In genomic region chr14:78448483-78449094, GRCh38 we compare ENCODE assay signal across 8 cellular contexts.
DNase-seq lines count a peak whose midpoint lies in the region; ATAC-seq, FAIRE-seq and TF ChIP-seq lines count a peak whose summit lies in the region.

No MANE protein-coding gene starts in this region.

- ATAC-seq in HG03045 (IDR thresholded peaks at IDR 0.05; ENCODE audit: unreplicated experiment), result peak; percentile 77

- peak; percentile 91 for FAIRE-seq in GM12892 (lab: Jason Lieb, UNC)

- H3K27me3 Mint-ChIP-seq in activated naive CD4-positive, alpha-beta T cell treated with anti-CD3 and anti-CD28 coated beads, Interleukin-2, amount 10 ng/mL, durations not matched to agents 7 days and 5 days, result no peaks in the 10 kb centered on the region

- no peaks in the 10 kb centered on the region for H3K4me1 Mint-ChIP-seq in activated naive CD4-positive, alpha-beta T cell treated with anti-CD3 and anti-CD28 coated beads, Interleukin-2, amount 10 ng/mL, durations not matched to agents 7 days and 5 days

- H3K4me3 ChIP-seq in BJ (ENCODE audit: low read depth, low read length), result no peak overlapping the region
- H3K4me3 ChIP-seq in iPS DF 6.9 (ENCODE audit: low read length), result no peak overlapping the region

- H3K27ac ChIP-seq in iPS DF 6.9 (ENCODE audit: low read length), result no peak overlapping the region

- CTCF ChIA-PET in BJ (lab: Yijun Ruan, JAX), result interaction anchor here (0.7 to 1.5 kb wide), 13 partner anchors 9 to 275 kb away, joined by 3 to 13 read pairs (median 3); no protein-coding TSS in a partner anchor
- CTCF ChIA-PET in activated naive CD4-positive, alpha-beta T cell treated with anti-CD3 and anti-CD28 coated beads, Interleukin-2, amount 10 ng/mL, durations not matched to agents 7 days and 5 days (lab: Charles Lee), result interaction anchor here (0.6 to 1.2 kb wide), 5 partner anchors 30 to 253 kb away, joined by 3 to 7 read pairs (median 3); no protein-coding TSS in a partner anchor

- no peak overlapping the region for H3K27ac Mint-ChIP-seq in activated naive CD4-positive, alpha-beta T cell treated with anti-CD3 and anti-CD28 coated beads, Interleukin-2, amount 10 ng/mL, durations not matched to agents 7 days and 5 days

- no peak overlapping the region for H3K4me3 Mint-ChIP-seq in activated naive CD4-positive, alpha-beta T cell treated with anti-CD3 and anti-CD28 coated beads, Interleukin-2, amount 10 ng/mL, durations not matched to agents 7 days and 5 days

- peak; percentile 46 for TF ChIP-seq CTCF in BJ (IDR thresholded peaks at IDR 0.05; ENCODE audit: insufficient read depth, low read depth, low read length)

- no peak for TF ChIP-seq POLR2A in GM12892 (IDR thresholded peaks at IDR 0.05; ENCODE audit: low read depth, low read length)

- H3K9me3 Mint-ChIP-seq in activated naive CD4-positive, alpha-beta T cell treated with anti-CD3 and anti-CD28 coated beads, Interleukin-2, amount 10 ng/mL, durations not matched to agents 7 days and 5 days, result no peaks in the 10 kb centered on the region

- WGBS in iPS DF 6.9 (ENCODE audit: insufficient coverage, insufficient read length), result no CpG with 5 or more reads among the region's 10 CpGs

- H3K27me3 ChIP-seq in BJ (ENCODE audit: control insufficient read depth, insufficient read depth, low read length) (no peaks in the 10 kb centered on the region), iPS DF 6.9 (ENCODE audit: control insufficient read depth, insufficient read depth, low read length) (no peaks in the 10 kb centered on the region)

- H3K36me3 Mint-ChIP-seq in activated naive CD4-positive, alpha-beta T cell treated with anti-CD3 and anti-CD28 coated beads, Interleukin-2, amount 10 ng/mL, durations not matched to agents 7 days and 5 days, result no peaks in the 10 kb centered on the region

- no peaks in the 10 kb centered on the region for H3K9me3 ChIP-seq in iPS DF 6.9 (ENCODE audit: control insufficient read depth, insufficient read depth, low read length)

- DNase-seq in BJ (ENCODE audit: low read depth) (no peak), GM12892 (ENCODE audit: insufficient read length) (peak; percentile 19), NCI-H2196 treated with DMSO at 0.1 percent for 48 hours (lab: John Stamatoyannopoulos, UW; ENCODE audit: unreplicated experiment) (peak; percentile 25), iPS DF 6.9 (ENCODE audit: low read depth, low spot score) (peak; percentile 73), GOT3 (lab: John Stamatoyannopoulos, UW) (no peak)
- DNase-seq in activated naive CD4-positive, alpha-beta T cell treated with anti-CD3 and anti-CD28 coated beads, Interleukin-2, amount 10 ng/mL, durations not matched to agents 7 days and 5 days, result peak; percentile 66
- DNase-seq in stimulated activated CD8-positive, alpha-beta memory T cell treated with anti-CD3 and anti-CD28 coated beads, Interleukin-15, amount 100 ng/mL, for 48 hours (ENCODE audit: low read depth in 2 of 2), result peak; percentile 0 to 2

- POLR2A ChIA-PET in BJ (lab: Charles Lee), result no interaction called here

- H3K36me3 ChIP-seq in BJ (ENCODE audit: control insufficient read depth, insufficient read depth, low read length), result no peaks in the 10 kb centered on the region
- no peaks in the 10 kb centered on the region for H3K36me3 ChIP-seq in iPS DF 6.9 (ENCODE audit: control insufficient read depth, insufficient read depth, low read length)

- H3K4me1 ChIP-seq in iPS DF 6.9 (ENCODE audit: control insufficient read depth, insufficient read depth, low read length), result no peaks in the 10 kb centered on the region

Comparison
In these comparisons a context has a peak if more than half of its experiments do, and no peak if none do; other contexts are left out.
1. DNase-seq: peak in GM12892 (single experiment), NCI-H2196 treated with DMSO at 0.1 percent for 48 hours (single experiment), activated naive CD4-positive, alpha-beta T cell treated with anti-CD3 and anti-CD28 coated beads, Interleukin-2, amount 10 ng/mL, durations not matched to agents 7 days and 5 days (single experiment), iPS DF 6.9 (single experiment) and stimulated activated CD8-positive, alpha-beta memory T cell treated with anti-CD3 and anti-CD28 coated beads, Interleukin-15, amount 100 ng/mL, for 48 hours (2 of 2); none in BJ (single experiment) and GOT3 (single experiment).